ENCODE assay signal across 8 cellular contexts in the genomic region with DNA sequence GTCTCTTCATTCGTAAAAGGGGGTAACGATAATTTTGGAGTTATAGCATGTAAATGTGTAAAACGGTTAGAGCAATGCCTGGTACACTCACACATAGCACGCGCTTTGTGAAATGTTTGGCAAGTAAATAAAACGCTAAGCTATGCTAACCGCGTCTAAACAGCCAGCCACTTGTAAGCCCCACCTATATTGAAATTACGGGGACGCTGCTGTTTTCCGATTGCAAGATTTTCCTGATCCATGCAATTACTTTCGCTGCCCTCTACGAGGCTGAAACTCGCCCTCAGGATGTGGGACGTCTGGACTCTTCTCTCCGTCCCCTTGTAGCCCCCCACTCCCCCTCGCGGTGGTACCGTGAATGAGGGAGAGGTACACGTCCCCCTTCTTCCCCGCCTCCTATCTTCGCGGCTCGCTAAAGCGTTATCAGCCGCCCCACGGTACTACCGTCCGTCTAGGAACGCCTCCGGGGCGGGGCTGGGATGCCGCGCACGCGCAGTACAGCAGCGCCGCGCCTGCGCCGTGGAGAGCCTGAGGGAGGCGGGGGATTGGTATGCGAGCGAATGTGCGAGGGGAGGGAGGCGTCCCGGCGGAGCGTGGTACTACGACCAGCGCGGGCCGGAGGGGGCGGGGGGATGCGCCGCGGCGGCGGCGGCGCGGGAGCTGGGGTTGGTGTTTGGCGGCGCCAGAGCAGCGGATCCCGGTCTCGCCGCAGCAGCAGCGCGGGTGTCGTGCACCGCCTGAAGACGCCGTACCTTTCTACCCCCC. TPM values are rescaled to one million over a fixed set of nuclear protein-coding genes. Genes with fewer than 3 reads are reported as not detected.
DNase-seq lines count a peak whose midpoint lies in the region; ATAC-seq, FAIRE-seq and TF ChIP-seq lines count a peak whose summit lies in the region.

A gene (plus strand): TSS at position 685 of the 765 bp plus-strand sequence.

- ATAC-seq in GM21367 (IDR thresholded peaks at IDR 0.05; ENCODE audit: unreplicated experiment), result peak; percentile 65

- no peak within 1 kb of the TSS for H2BK12ac ChIP-seq in H1 (ENCODE audit: low read depth, low read length)
- H2BK12ac ChIP-seq in mesenchymal stem cell (ENCODE audit: low read length in 2 of 2), result peak within 1 kb of the TSS; percentile 78 to 98

- TF ChIP-seq EP300 in H1 (IDR thresholded peaks at IDR 0.05; ENCODE audit: borderline replicate concordance in 1 of 2, low read depth in 2 of 2, low read length in 2 of 2), result no peak

- in situ Hi-C loops in Caki2 (cut with HindIII; ENCODE audit: low pct_unique_long_range_greater_than_20kb, low sequenced_read_pairs), result no loop called here

- POLR2A ChIA-PET in H1 (lab: Charles Lee; ENCODE audit: partially characterized antibody), result interaction anchor here (0.6 to 1.5 kb wide), 8 partner anchors 9 to 276 kb away, joined by 3 to 5 read pairs (median 4); a partner anchor contains a TSS

- H3K9ac ChIP-seq in H1 (replicated peaks in 1 of 4; ENCODE audit: extremely low read depth in 1 of 4, low read depth in 3 of 4, low read length in 3 of 4) (peak within 1 kb of the TSS; percentile 56 to 89 (median 60); a peak in 6 of 7 replicates), mesenchymal stem cell (ENCODE audit: low read length) (peak within 1 kb of the TSS; percentile 91)

- H4K91ac ChIP-seq in H1 (replicated peaks; ENCODE audit: insufficient read length, low read length) (no peak within 1 kb of the TSS), mesenchymal stem cell (ENCODE audit: low read length) (peak within 1 kb of the TSS; percentile 73)

- TF ChIP-seq POLR2A in H1 (IDR thresholded peaks at IDR 0.05; ENCODE audit: control extremely low read depth in 1 of 2, low read depth in 2 of 2, low read length in 2 of 2), result peak; percentile 34 to 67

- DNase-seq in Caki2 (ENCODE audit: low read depth), result peak; percentile 96
- peak; percentile 84 for DNase-seq in HTR-8/SVneo (ENCODE audit: insufficient read length, low spot score)
- DNase-seq in NOMO-1 treated with dmso at 0.1 percent for 144 hours (lab: John Stamatoyannopoulos, UW; ENCODE audit: unreplicated experiment), result peak; percentile 95
- peak; percentile 95 to 99 (median 96) for DNase-seq in activated CD8-positive, alpha-beta memory T cell treated with anti-CD3 and anti-CD28 coated beads for 48 hours (ENCODE audit: low read depth in 2 of 3, low spot score in 2 of 3)
- peak; percentile 94 to 99 for DNase-seq in H1 (ENCODE audit: low read depth in 1 of 2, low spot score in 2 of 2)
- peak; percentile 98 for DNase-seq in mesenchymal stem cell
- DNase-seq in stimulated activated CD8-positive, alpha-beta memory T cell treated with anti-CD3 and anti-CD28 coated beads, Interleukin-12 subunit alpha, Interleukin-12 subunit beta, amount 100 ng/mL, for 4 hours (ENCODE audit: low read depth), result peak; percentile 99

- H3K4ac ChIP-seq in H1 (replicated peaks; ENCODE audit: insufficient read length, low read depth, low read length), result no peak within 1 kb of the TSS
- peak within 1 kb of the TSS; percentile 62 to 68 for H3K4ac ChIP-seq in mesenchymal stem cell (ENCODE audit: low read depth in 1 of 2, low read length in 2 of 2)

- FAIRE-seq in HTR-8/SVneo (lab: Jason Lieb, UNC), result peak; percentile 94
- FAIRE-seq in H1 (lab: Jason Lieb, UNC), result no peak

- H4K8ac ChIP-seq in H1 (ENCODE audit: extremely low read depth, insufficient read depth, low read length) (peak within 1 kb of the TSS; percentile 15), mesenchymal stem cell (ENCODE audit: low read length) (peak within 1 kb of the TSS; percentile 95)

- peak within 1 kb of the TSS; percentile 74 for H4K5ac ChIP-seq in H1 (ENCODE audit: insufficient read length, low read depth, low read length)

- H3K4me1 ChIP-seq in H1 (replicated peaks in 1 of 4; ENCODE audit: control insufficient read depth in 3 of 4, insufficient read depth in 4 of 4, low read length in 3 of 4) (peaks cover 2 to 10% (median 9%) of the 10 kb centered on the region in 4 experiments), mesenchymal stem cell (ENCODE audit: control insufficient read depth, insufficient read depth, low read depth, low read length) (peaks cover 2% of the 10 kb centered on the region)

- H2BK20ac ChIP-seq in H1 (ENCODE audit: low read length), result no peak within 1 kb of the TSS

- H3K27me3 ChIP-seq in H1 (replicated peaks in 1 of 4; ENCODE audit: control insufficient read depth in 3 of 4, extremely low read depth in 1 of 4, insufficient read depth in 3 of 4, low read length in 3 of 4) (no peaks in the 10 kb centered on the region; a peak in 1 of 7 replicates), mesenchymal stem cell (ENCODE audit: control insufficient read depth in 1 of 2, insufficient read depth in 1 of 2, low read length in 2 of 2) (no peaks in the 10 kb centered on the region)

- WGBS in H1 (ENCODE audit: extremely low coverage in 1 of 2, insufficient coverage in 1 of 2, insufficient read length in 1 of 2, insufficient replicate concordance in 2 of 2, low coverage in 1 of 2, low lambda C conversion rate in 2 of 2, missing lambda C conversion rate in 1 of 2), 2 experiments, result 1% methylated on average over 68 of the region's 74 CpGs; no CpG with 5 or more reads in 1 of the 2 experiments
- WGBS in mesenchymal stem cell, result under 1% methylated on average over 45 of the region's 74 CpGs

- H3K56ac ChIP-seq in H1 (replicated peaks; ENCODE audit: insufficient read length, low read depth, low read length), result no peak within 1 kb of the TSS

- H3K79me1 ChIP-seq in H1 (ENCODE audit: low read depth, low read length), result no peaks in the 10 kb centered on the region
- H3K79me1 ChIP-seq in mesenchymal stem cell (replicated peaks; ENCODE audit: low read length, poor library complexity, severe bottlenecking), result peaks cover 4% of the 10 kb centered on the region

- H3K4me2 ChIP-seq in H1 (ENCODE audit: insufficient read depth in 1 of 2, low read depth in 2 of 2, low read length in 2 of 2), result peak within 1 kb of the TSS; percentile 82 to 89
- peak within 1 kb of the TSS; percentile 88 for H3K4me2 ChIP-seq in mesenchymal stem cell (ENCODE audit: low read length, poor library complexity, severe bottlenecking)

- peak within 1 kb of the TSS; percentile 51 for H3K27ac ChIP-seq in H1 (ENCODE audit: low read depth, low read length)
- peak within 1 kb of the TSS; percentile 85 for H3K27ac ChIP-seq in mesenchymal stem cell (ENCODE audit: low read length, poor library complexity, severe bottlenecking)

- H2AK5ac ChIP-seq in H1 (ENCODE audit: low read depth, low read length), result no peak within 1 kb of the TSS
- no peak within 1 kb of the TSS for H2AK5ac ChIP-seq in mesenchymal stem cell (ENCODE audit: low read length, severe bottlenecking)

- H2BK120ac ChIP-seq in H1 (replicated peaks; ENCODE audit: low read depth, low read length) (no peak within 1 kb of the TSS), mesenchymal stem cell (ENCODE audit: low read depth, low read length) (peak within 1 kb of the TSS; percentile 54)

- H2AFZ ChIP-seq in H1 (ENCODE audit: low read length), result peak within 1 kb of the TSS; percentile 45
- peak within 1 kb of the TSS; percentile 88 for H2AFZ ChIP-seq in mesenchymal stem cell (ENCODE audit: low read depth, low read length)

- peaks cover 23% of the 10 kb centered on the region for H3K23me2 ChIP-seq in H1 (ENCODE audit: low read depth, low read length)

- TF ChIP-seq CTCF in H1 (IDR thresholded peaks at IDR 0.05; ENCODE audit: control extremely low read depth in 1 of 3, insufficient read depth in 1 of 3, low read depth in 1 of 3, low read length in 3 of 3), result peak; percentile 45 to 57 (median 51)

- H3K14ac ChIP-seq in H1 (ENCODE audit: insufficient read length), result no peak within 1 kb of the TSS
- H3K14ac ChIP-seq in mesenchymal stem cell (ENCODE audit: low read length in 2 of 2), result peak within 1 kb of the TSS in 1 of 2 experiments; percentile 76

- H3K18ac ChIP-seq in H1 (ENCODE audit: extremely low read depth, low read length), result peak within 1 kb of the TSS; percentile 72; the same call in 1 of the 2 replicates
- peak within 1 kb of the TSS; percentile 93 to 97 for H3K18ac ChIP-seq in mesenchymal stem cell (ENCODE audit: low read depth in 1 of 2, low read length in 2 of 2)

- TF ChIP-seq RAD21 in H1 (IDR thresholded peaks at IDR 0.05 in 1 of 2, conservative IDR thresholded peaks at IDR 0.05 in 1 of 2; ENCODE audit: low read depth in 2 of 2, low read length in 2 of 2), result peak; percentile 40 to 48

- peaks cover 0 to 28% of the 10 kb centered on the region in 2 experiments; a peak in 2 of 4 replicates for H3K79me2 ChIP-seq in H1 (ENCODE audit: control insufficient read depth in 1 of 2, insufficient read depth in 2 of 2, low read length in 2 of 2)

- H3K4me3 ChIP-seq in H1 (ENCODE audit: extremely low read depth in 1 of 4, insufficient read depth in 2 of 4, low read depth in 3 of 4, low read length in 4 of 4) (peak within 1 kb of the TSS; percentile 63 to 88 (median 80)), mesenchymal stem cell (ENCODE audit: insufficient read depth in 1 of 2, low read depth in 1 of 2, low read length in 2 of 2) (peak within 1 kb of the TSS; percentile 92 to 94)

- H3K9me3 ChIP-seq in H1 (ENCODE audit: insufficient read depth in 2 of 2, low read depth in 1 of 2, low read length in 1 of 2), result no peaks in the 10 kb centered on the region
- no peaks in the 10 kb centered on the region for H3K9me3 ChIP-seq in mesenchymal stem cell (ENCODE audit: control insufficient read depth, low read length)

- H2BK5ac ChIP-seq in H1 (ENCODE audit: low read depth, low read length) (peak within 1 kb of the TSS; percentile 60), mesenchymal stem cell (ENCODE audit: low read depth, low read length, poor library complexity, severe bottlenecking) (peak within 1 kb of the TSS; percentile 63)

- no peak within 1 kb of the TSS for H2BK15ac ChIP-seq in H1 (ENCODE audit: low read length)
- peak within 1 kb of the TSS; percentile 68 for H2BK15ac ChIP-seq in mesenchymal stem cell (ENCODE audit: low read depth, poor library complexity, severe bottlenecking)

- H3K36me3 ChIP-seq in H1 (ENCODE audit: control insufficient read depth in 2 of 4, insufficient read depth in 4 of 4, low read length in 3 of 4) (no peaks in the 10 kb centered on the region), mesenchymal stem cell (ENCODE audit: control insufficient read depth in 1 of 2, insufficient read depth in 2 of 2, low read depth in 1 of 2, low read length in 2 of 2) (no peaks in the 10 kb centered on the region)

- CTCF ChIA-PET in H1 (lab: Charles Lee; ENCODE audit: partially characterized antibody), result interaction anchor here (0.8 to 0.9 kb wide), 2 partner anchors 56 to 100 kb away, joined by 3 read pairs; no protein-coding TSS in a partner anchor

- no peak within 1 kb of the TSS for H3K23ac ChIP-seq in H1 (ENCODE audit: insufficient read length)
- peak within 1 kb of the TSS; percentile 47 to 95 for H3K23ac ChIP-seq in mesenchymal stem cell (ENCODE audit: low read length in 2 of 2)

- H4K20me1 ChIP-seq in H1 (replicated peaks in 1 of 2; ENCODE audit: control insufficient read depth in 1 of 2, insufficient read depth in 2 of 2, low read length in 2 of 2), result peaks cover 2% of the 10 kb centered on the region in 2 experiments

RNA-seq across cellular contexts. Expression of the gene that starts here (rescaled TPM):
- total RNA-seq in Caki2 (2014; rRNA removed; shearing (Covaris generic); ENCODE audit: low replicate concordance), result 17.7 and 26.7 TPM in 2 replicates
- 20.1 and 22.9 TPM in 2 replicates for total RNA-seq in H1 (2021; fragmentation: NEBNext Ultra II Directional; extraction: Animal tissue kit (Norgen Biotek cat#: 25700))
- polyA plus RNA-seq in H1 (2011; rRNA removed), result 23.0 and 24.3 TPM in 2 replicates
- polyA plus RNA-seq in H1 (2011; cell fraction: cytosol; rRNA removed), result 17.4 TPM
- polyA plus RNA-seq in H1 (2011; cell fraction: nucleus; rRNA removed), result 37.3 TPM
- 11.1 to 19.0 TPM (median 14.0 TPM) in 4 replicates for polyA plus RNA-seq in H1 (2012, experiment 1 of 2)
- 7.1 TPM for polyA plus RNA-seq in H1 (2012, experiment 2 of 2)
- polyA plus RNA-seq in H1 (2013, experiment 1 of 2), result 40.1 TPM
- 40.7 TPM for polyA plus RNA-seq in H1 (2013, experiment 2 of 2)
- 21.0 and 22.3 TPM in 2 replicates for polyA minus RNA-seq in H1 (2011; rRNA and poly(A)+ RNA removed)
- 14.5 TPM for polyA minus RNA-seq in H1 (2011; cell fraction: cytosol; rRNA and poly(A)+ RNA removed)
- 31.1 TPM for polyA minus RNA-seq in H1 (2011; cell fraction: nucleus; rRNA and poly(A)+ RNA removed)
- 22.3 TPM for polyA plus RNA-seq in mesenchymal stem cell (2013, experiment 1 of 2)
- 20.4 TPM for polyA plus RNA-seq in mesenchymal stem cell (2013, experiment 2 of 2)

Comparison
In these comparisons a context has a peak if more than half of its experiments do, and no peak if none do; other contexts are left out.
1. Peak in every context shown above with its lines: DNase-seq, ATAC-seq, H3K4me3 ChIP-seq and H3K27ac ChIP-seq.